ENCODE assay signal across 1 cellular context in the genomic region with DNA sequence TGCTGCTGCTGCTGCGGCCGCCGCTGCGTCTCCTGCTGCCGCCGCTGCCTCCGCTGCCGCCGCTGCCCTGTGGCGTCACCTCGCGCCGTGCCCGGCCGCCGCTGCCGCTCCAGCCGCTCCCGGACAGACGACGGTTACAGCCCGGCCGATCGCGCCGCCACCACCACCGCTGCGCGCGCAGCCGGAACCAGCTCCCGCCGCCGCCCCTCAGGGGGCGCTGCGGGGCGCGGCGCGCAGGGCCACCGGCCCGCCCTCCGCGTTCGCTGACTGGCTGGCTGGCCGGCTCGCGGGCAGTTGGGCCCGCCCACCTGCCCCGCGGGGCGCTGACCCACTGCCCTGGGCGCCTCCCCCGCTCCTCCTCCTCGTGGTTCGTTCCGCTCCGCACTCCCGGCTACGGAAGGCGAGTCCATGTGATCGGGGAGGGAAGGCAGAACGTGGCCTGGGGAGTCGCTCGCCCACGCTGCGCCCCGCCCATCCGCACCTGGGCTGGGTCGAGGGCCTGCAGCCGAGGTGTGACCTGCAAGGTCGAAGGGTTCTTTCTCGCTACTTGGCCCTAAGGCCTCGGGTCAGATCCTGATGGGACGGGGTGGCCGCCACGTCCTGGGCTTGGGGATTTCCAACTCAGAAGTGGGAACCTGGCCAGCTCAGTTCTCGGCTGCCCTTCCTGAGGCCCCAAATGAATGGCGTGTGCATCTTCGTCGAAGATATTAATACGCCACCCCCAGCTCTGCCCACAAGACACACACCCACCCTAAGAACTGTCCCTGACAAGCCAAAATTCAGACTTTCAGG.
TF ChIP-seq lines count a peak whose summit lies in the region.

A gene (minus strand): TSS at position 185 of the 792 bp plus-strand sequence. CDS start 19,303 bp downstream, outside the sequence.

TF ChIP-seq in HepG2, 621 proteins besides CTCF, POLR2A, EP300 and RAD21 (continued from another document and continues in another):
- TF ChIP-seq, protein P1, sequence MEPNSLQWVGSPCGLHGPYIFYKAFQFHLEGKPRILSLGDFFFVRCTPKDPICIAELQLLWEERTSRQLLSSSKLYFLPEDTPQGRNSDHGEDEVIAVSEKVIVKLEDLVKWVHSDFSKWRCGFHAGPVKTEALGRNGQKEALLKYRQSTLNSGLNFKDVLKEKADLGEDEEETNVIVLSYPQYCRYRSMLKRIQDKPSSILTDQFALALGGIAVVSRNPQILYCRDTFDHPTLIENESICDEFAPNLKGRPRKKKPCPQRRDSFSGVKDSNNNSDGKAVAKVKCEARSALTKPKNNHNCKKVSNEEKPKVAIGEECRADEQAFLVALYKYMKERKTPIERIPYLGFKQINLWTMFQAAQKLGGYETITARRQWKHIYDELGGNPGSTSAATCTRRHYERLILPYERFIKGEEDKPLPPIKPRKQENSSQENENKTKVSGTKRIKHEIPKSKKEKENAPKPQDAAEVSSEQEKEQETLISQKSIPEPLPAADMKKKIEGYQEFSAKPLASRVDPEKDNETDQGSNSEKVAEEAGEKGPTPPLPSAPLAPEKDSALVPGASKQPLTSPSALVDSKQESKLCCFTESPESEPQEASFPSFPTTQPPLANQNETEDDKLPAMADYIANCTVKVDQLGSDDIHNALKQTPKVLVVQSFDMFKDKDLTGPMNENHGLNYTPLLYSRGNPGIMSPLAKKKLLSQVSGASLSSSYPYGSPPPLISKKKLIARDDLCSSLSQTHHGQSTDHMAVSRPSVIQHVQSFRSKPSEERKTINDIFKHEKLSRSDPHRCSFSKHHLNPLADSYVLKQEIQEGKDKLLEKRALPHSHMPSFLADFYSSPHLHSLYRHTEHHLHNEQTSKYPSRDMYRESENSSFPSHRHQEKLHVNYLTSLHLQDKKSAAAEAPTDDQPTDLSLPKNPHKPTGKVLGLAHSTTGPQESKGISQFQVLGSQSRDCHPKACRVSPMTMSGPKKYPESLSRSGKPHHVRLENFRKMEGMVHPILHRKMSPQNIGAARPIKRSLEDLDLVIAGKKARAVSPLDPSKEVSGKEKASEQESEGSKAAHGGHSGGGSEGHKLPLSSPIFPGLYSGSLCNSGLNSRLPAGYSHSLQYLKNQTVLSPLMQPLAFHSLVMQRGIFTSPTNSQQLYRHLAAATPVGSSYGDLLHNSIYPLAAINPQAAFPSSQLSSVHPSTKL (CRISPR knock-in tag; IDR thresholded peaks at IDR 0.05): peak; percentile 81
- TF ChIP-seq ZNF766 (CRISPR knock-in tag; IDR thresholded peaks at IDR 0.05; ENCODE audit: borderline replicate concordance) (peak; percentile 97), HOXA9 (CRISPR knock-in tag; IDR thresholded peaks at IDR 0.05; ENCODE audit: borderline replicate concordance) (peak; percentile 90), ZNF296 (CRISPR knock-in tag; conservative IDR thresholded peaks at IDR 0.05) (peak; percentile 85; the same call in 1 of the 2 replicates), ZNF547 (CRISPR knock-in tag; IDR thresholded peaks at IDR 0.05) (peak; percentile 99), ISX (CRISPR knock-in tag; conservative IDR thresholded peaks at IDR 0.05) (peak; percentile 86; the same call in 1 of the 2 replicates), SETDB1 (CRISPR knock-in tag; IDR thresholded peaks at IDR 0.05; ENCODE audit: borderline replicate concordance) (no peak), ZNF562 (CRISPR knock-in tag; IDR thresholded peaks at IDR 0.05; ENCODE audit: borderline replicate concordance) (peak; percentile 74; the same call in 1 of the 2 replicates), ZNF709 (CRISPR knock-in tag; IDR thresholded peaks at IDR 0.05) (peak; percentile 97), ZFP37 (CRISPR knock-in tag; IDR thresholded peaks at IDR 0.05; ENCODE audit: borderline replicate concordance) (peak; percentile 98), ETV6 (CRISPR knock-in tag; conservative IDR thresholded peaks at IDR 0.05) (0 out of 2 replicates have a peak, but pooled peaks have one; percentile 70), MED13 (CRISPR knock-in tag; IDR thresholded peaks at IDR 0.05) (peak; percentile 93), KLF11 (CRISPR knock-in tag; IDR thresholded peaks at IDR 0.05) (peak; percentile 92), POLR2G (IDR thresholded peaks at IDR 0.05; ENCODE audit: low read depth, low read length) (peak; percentile 68), SRSF4 (IDR thresholded peaks at IDR 0.05; ENCODE audit: low read depth, low read length, poor library complexity, severe bottlenecking) (no peak), CHCHD3 (CRISPR knock-in tag; IDR thresholded peaks at IDR 0.05) (0 out of 2 replicates have a peak, but pooled peaks have one; percentile 67), ZC3H4 (CRISPR knock-in tag; IDR thresholded peaks at IDR 0.05; ENCODE audit: borderline replicate concordance) (peak; percentile 70; the same call in 1 of the 2 replicates), ZSCAN9 (CRISPR knock-in tag; IDR thresholded peaks at IDR 0.05; ENCODE audit: borderline replicate concordance) (peak; percentile 94), SRF (IDR thresholded peaks at IDR 0.05; ENCODE audit: low read depth, low read length) (no peak), ZFP82 (CRISPR knock-in tag; IDR thresholded peaks at IDR 0.05; ENCODE audit: borderline replicate concordance) (peak; percentile 75; the same call in 1 of the 2 replicates), ARID2 (CRISPR knock-in tag; IDR thresholded peaks at IDR 0.05; ENCODE audit: borderline replicate concordance) (peak; percentile 89), ELF3 (CRISPR knock-in tag; IDR thresholded peaks at IDR 0.05) (peak; percentile 83; the same call in 1 of the 2 replicates), KAT7 (CRISPR knock-in tag; IDR thresholded peaks at IDR 0.05; ENCODE audit: borderline replicate concordance) (peak; percentile 45; the same call in 1 of the 2 replicates), HIVEP1 (CRISPR knock-in tag; IDR thresholded peaks at IDR 0.05) (peak; percentile 96), ZNF260 (CRISPR knock-in tag; IDR thresholded peaks at IDR 0.05; ENCODE audit: borderline replicate concordance, low read depth) (peak; percentile 70; the same call in 1 of the 2 replicates), THAP11 (CRISPR knock-in tag; IDR thresholded peaks at IDR 0.05) (peak; percentile 83), NFIB (CRISPR knock-in tag; IDR thresholded peaks at IDR 0.05; ENCODE audit: borderline replicate concordance) (peak; percentile 95; the same call in 1 of the 2 replicates), ZNF605 (CRISPR knock-in tag; IDR thresholded peaks at IDR 0.05) (peak; percentile 99), CAMTA2 (CRISPR knock-in tag; IDR thresholded peaks at IDR 0.05; ENCODE audit: borderline replicate concordance) (no peak; the same call in 1 of the 2 replicates)
- TF ChIP-seq, protein P2, sequence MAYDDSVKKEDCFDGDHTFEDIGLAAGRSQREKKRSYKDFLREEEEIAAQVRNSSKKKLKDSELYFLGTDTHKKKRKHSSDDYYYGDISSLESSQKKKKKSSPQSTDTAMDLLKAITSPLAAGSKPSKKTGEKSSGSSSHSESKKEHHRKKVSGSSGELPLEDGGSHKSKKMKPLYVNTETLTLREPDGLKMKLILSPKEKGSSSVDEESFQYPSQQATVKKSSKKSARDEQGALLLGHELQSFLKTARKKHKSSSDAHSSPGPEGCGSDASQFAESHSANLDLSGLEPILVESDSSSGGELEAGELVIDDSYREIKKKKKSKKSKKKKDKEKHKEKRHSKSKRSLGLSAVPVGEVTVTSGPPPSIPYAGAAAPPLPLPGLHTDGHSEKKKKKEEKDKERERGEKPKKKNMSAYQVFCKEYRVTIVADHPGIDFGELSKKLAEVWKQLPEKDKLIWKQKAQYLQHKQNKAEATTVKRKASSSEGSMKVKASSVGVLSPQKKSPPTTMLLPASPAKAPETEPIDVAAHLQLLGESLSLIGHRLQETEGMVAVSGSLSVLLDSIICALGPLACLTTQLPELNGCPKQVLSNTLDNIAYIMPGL (CRISPR knock-in tag; IDR thresholded peaks at IDR 0.05; ENCODE audit: borderline replicate concordance in 1 of 2, low read depth in 1 of 2): peak; percentile 69 to 88
- TF ChIP-seq, protein P3, sequence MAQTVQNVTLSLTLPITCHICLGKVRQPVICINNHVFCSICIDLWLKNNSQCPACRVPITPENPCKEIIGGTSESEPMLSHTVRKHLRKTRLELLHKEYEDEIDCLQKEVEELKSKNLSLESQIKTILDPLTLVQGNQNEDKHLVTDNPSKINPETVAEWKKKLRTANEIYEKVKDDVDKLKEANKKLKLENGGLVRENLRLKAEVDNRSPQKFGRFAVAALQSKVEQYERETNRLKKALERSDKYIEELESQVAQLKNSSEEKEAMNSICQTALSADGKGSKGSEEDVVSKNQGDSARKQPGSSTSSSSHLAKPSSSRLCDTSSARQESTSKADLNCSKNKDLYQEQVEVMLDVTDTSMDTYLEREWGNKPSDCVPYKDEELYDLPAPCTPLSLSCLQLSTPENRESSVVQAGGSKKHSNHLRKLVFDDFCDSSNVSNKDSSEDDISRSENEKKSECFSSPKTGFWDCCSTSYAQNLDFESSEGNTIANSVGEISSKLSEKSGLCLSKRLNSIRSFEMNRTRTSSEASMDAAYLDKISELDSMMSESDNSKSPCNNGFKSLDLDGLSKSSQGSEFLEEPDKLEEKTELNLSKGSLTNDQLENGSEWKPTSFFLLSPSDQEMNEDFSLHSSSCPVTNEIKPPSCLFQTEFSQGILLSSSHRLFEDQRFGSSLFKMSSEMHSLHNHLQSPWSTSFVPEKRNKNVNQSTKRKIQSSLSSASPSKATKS (CRISPR knock-in tag; IDR thresholded peaks at IDR 0.05): no peak
- TF ChIP-seq, protein P4, sequence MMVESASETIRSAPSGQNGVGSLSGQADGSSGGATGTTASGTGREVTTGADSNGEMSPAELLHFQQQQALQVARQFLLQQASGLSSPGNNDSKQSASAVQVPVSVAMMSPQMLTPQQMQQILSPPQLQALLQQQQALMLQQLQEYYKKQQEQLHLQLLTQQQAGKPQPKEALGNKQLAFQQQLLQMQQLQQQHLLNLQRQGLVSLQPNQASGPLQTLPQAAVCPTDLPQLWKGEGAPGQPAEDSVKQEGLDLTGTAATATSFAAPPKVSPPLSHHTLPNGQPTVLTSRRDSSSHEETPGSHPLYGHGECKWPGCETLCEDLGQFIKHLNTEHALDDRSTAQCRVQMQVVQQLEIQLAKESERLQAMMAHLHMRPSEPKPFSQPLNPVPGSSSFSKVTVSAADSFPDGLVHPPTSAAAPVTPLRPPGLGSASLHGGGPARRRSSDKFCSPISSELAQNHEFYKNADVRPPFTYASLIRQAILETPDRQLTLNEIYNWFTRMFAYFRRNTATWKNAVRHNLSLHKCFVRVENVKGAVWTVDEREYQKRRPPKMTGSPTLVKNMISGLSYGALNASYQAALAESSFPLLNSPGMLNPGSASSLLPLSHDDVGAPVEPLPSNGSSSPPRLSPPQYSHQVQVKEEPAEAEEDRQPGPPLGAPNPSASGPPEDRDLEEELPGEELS (CRISPR knock-in tag; IDR thresholded peaks at IDR 0.05): peak; percentile 73
- TF ChIP-seq, protein P5, sequence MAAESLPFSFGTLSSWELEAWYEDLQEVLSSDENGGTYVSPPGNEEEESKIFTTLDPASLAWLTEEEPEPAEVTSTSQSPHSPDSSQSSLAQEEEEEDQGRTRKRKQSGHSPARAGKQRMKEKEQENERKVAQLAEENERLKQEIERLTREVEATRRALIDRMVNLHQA (CRISPR knock-in tag; IDR thresholded peaks at IDR 0.05): peak; percentile 77; the same call in 1 of the 2 replicates
- TF ChIP-seq, protein P6, sequence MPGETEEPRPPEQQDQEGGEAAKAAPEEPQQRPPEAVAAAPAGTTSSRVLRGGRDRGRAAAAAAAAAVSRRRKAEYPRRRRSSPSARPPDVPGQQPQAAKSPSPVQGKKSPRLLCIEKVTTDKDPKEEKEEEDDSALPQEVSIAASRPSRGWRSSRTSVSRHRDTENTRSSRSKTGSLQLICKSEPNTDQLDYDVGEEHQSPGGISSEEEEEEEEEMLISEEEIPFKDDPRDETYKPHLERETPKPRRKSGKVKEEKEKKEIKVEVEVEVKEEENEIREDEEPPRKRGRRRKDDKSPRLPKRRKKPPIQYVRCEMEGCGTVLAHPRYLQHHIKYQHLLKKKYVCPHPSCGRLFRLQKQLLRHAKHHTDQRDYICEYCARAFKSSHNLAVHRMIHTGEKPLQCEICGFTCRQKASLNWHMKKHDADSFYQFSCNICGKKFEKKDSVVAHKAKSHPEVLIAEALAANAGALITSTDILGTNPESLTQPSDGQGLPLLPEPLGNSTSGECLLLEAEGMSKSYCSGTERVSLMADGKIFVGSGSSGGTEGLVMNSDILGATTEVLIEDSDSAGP (CRISPR knock-in tag; IDR thresholded peaks at IDR 0.05; ENCODE audit: borderline replicate concordance): peak; percentile 90
- TF ChIP-seq, protein P7, sequence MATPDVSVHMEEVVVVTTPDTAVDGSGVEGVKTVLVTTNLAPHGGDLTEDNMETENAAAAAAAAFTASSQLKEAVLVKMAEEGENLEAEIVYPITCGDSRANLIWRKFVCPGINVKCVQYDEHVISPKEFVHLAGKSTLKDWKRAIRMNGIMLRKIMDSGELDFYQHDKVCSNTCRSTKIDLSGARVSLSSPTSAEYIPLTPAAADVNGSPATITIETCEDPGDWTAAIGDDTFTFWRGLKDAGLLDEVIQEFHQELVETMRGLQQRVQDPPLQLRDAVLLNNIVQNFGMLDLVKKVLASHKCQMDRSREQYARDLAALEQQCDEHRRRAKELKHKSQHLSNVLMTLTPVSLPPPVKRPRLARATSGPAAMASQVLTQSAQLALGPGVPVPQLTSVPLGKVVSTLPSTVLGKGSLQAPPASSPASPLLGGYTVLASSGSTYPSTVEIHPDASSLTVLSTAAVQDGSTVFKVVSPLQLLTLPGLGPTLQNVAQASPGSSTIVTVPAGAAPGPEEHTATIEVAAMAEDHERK (CRISPR knock-in tag; IDR thresholded peaks at IDR 0.05; ENCODE audit: low read depth): peak; percentile 68
- TF ChIP-seq, protein P8, sequence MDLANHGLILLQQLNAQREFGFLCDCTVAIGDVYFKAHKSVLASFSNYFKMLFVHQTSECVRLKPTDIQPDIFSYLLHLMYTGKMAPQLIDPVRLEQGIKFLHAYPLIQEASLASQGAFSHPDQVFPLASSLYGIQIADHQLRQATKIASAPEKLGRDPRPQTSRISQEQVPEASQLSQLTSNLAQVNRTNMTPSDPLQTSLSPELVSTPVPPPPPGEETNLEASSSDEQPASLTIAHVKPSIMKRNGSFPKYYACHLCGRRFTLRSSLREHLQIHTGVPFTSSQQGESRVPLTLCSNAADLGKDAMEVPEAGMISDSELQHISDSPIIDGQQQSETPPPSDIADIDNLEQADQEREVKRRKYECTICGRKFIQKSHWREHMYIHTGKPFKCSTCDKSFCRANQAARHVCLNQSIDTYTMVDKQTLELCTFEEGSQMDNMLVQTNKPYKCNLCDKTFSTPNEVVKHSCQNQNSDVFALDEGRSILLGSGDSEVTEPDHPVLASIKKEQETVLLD (CRISPR knock-in tag; IDR thresholded peaks at IDR 0.05; ENCODE audit: low read depth): peak; percentile 86
- TF ChIP-seq, protein P9, sequence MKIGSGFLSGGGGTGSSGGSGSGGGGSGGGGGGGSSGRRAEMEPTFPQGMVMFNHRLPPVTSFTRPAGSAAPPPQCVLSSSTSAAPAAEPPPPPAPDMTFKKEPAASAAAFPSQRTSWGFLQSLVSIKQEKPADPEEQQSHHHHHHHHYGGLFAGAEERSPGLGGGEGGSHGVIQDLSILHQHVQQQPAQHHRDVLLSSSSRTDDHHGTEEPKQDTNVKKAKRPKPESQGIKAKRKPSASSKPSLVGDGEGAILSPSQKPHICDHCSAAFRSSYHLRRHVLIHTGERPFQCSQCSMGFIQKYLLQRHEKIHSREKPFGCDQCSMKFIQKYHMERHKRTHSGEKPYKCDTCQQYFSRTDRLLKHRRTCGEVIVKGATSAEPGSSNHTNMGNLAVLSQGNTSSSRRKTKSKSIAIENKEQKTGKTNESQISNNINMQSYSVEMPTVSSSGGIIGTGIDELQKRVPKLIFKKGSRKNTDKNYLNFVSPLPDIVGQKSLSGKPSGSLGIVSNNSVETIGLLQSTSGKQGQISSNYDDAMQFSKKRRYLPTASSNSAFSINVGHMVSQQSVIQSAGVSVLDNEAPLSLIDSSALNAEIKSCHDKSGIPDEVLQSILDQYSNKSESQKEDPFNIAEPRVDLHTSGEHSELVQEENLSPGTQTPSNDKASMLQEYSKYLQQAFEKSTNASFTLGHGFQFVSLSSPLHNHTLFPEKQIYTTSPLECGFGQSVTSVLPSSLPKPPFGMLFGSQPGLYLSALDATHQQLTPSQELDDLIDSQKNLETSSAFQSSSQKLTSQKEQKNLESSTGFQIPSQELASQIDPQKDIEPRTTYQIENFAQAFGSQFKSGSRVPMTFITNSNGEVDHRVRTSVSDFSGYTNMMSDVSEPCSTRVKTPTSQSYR (CRISPR knock-in tag; IDR thresholded peaks at IDR 0.05; ENCODE audit: borderline replicate concordance): peak; percentile 77
